10 cellular contexts compared by ENCODE assay signal in genomic region chr14:75205586-75205985, GRCh38. TPM values are rescaled to one million over a fixed set of nuclear protein-coding genes. Genes with fewer than 3 reads are reported as not detected.
DNase-seq lines count a peak whose midpoint lies in the region; ATAC-seq and TF ChIP-seq lines count a peak whose summit lies in the region.
"Had no signal": no experiment of that assay in that cellular context is flagged by ENCODE, and none has a peak within 500 bp of the region (broad histone marks: within the 10 kb centered on the region; RNA-seq: fewer than 3 reads in every experiment).

No MANE protein-coding gene starts in this region.

- H3K9me3 ChIP-seq in BLaER1 treated with 17β-estradiol and CSF1 and Interleukin-3, amounts not matched to agents 10 nM and 100 nM (replicated peaks in 1 of 11): no peaks in the 10 kb centered on the region

- in situ Hi-C loops in KBM-7 (cut with MboI; ENCODE audit: low pct_unique_long_range_greater_than_20kb, low sequenced_read_pairs): no loop called here

- peak overlapping the region in 8 of 11 experiments; percentile 29 to 75 (median 64); a peak in 13 of 22 replicates for H3K27ac ChIP-seq in BLaER1 treated with 17β-estradiol and CSF1 and Interleukin-3, amounts not matched to agents 10 nM and 100 nM
- H3K27ac ChIP-seq in foreskin keratinocyte: no peak overlapping the region
- H3K27ac ChIP-seq: parathyroid adenoma had no signal

- no peaks in the 10 kb centered on the region for H3K9me3 Mint-ChIP-seq in activated CD4-positive, alpha-beta T cell treated with anti-CD3 and anti-CD28 coated beads, Interleukin-2, amount 10 ng/mL, durations not matched to agents 7 days and 5 days

- H3K4me1 Mint-ChIP-seq in activated CD4-positive, alpha-beta T cell treated with anti-CD3 and anti-CD28 coated beads, Interleukin-2, amount 10 ng/mL, durations not matched to agents 7 days and 5 days: peaks cover 25% of the 10 kb centered on the region

- H3K4me2 ChIP-seq in BLaER1 treated with 17β-estradiol and CSF1 and Interleukin-3, amounts not matched to agents 10 nM and 100 nM: peak overlapping the region; percentile 12 to 77 (median 56); a peak in 20 of 22 replicates

- H3K4me3 ChIP-seq in BLaER1 treated with 17β-estradiol and CSF1 and Interleukin-3, amounts not matched to agents 10 nM and 100 nM: no peak overlapping the region; a peak in 1 of 20 replicates

- H3K27ac Mint-ChIP-seq in activated CD4-positive, alpha-beta T cell treated with anti-CD3 and anti-CD28 coated beads, Interleukin-2, amount 10 ng/mL, durations not matched to agents 7 days and 5 days: peak overlapping the region; percentile 71
- H3K27ac Mint-ChIP-seq: activated naive CD8-positive, alpha-beta T cell had no signal

- H3K36me3 Mint-ChIP-seq in activated CD4-positive, alpha-beta T cell treated with anti-CD3 and anti-CD28 coated beads, Interleukin-2, amount 10 ng/mL, durations not matched to agents 7 days and 5 days (ENCODE audit: low read depth): peaks cover 8% of the 10 kb centered on the region
- H3K36me3 Mint-ChIP-seq: activated naive CD8-positive, alpha-beta T cell had no signal

- POLR2A ChIA-PET in activated CD4-positive, alpha-beta T cell treated with anti-CD3 and anti-CD28 coated beads, Interleukin-2, amount 10 ng/mL, durations not matched to agents 7 days and 5 days (lab: Charles Lee): no interaction called here

- no peaks in the 10 kb centered on the region for H4K20me1 ChIP-seq in BLaER1 treated with 17β-estradiol and CSF1 and Interleukin-3, amounts not matched to agents 10 nM and 100 nM

- peak; percentile 65 for ATAC-seq in foreskin keratinocyte

- no peak for TF ChIP-seq CTCF in foreskin keratinocyte (conservative IDR thresholded peaks at IDR 0.05)

- H3K4me1 ChIP-seq in BLaER1 treated with 17β-estradiol and CSF1 and Interleukin-3, amounts not matched to agents 10 nM and 100 nM: peaks cover 8 to 41% (median 27%) of the 10 kb centered on the region in 10 experiments; a peak in 19 of 20 replicates
- H3K4me1 ChIP-seq in foreskin keratinocyte: peaks cover 14% of the 10 kb centered on the region

- peaks cover 5% of the 10 kb centered on the region for H3K27me3 Mint-ChIP-seq in activated CD4-positive, alpha-beta T cell treated with anti-CD3 and anti-CD28 coated beads, Interleukin-2, amount 10 ng/mL, durations not matched to agents 7 days and 5 days
- H3K27me3 Mint-ChIP-seq: activated naive CD8-positive, alpha-beta T cell had no signal

- H3K9ac ChIP-seq in BLaER1 treated with 17β-estradiol and CSF1 and Interleukin-3, amounts not matched to agents 10 nM and 100 nM: peak overlapping the region in 2 of 11 experiments; percentile 28 to 42; a peak in 4 of 22 replicates
- H3K9ac ChIP-seq: parathyroid adenoma had no signal

- DNase-seq in KBM-7: peak; percentile 39
- no peak for DNase-seq in activated CD4-positive, alpha-beta T cell treated with anti-CD3 and anti-CD28 coated beads, Interleukin-2, amount 10 ng/mL, durations not matched to agents 7 days and 5 days
- peak; percentile 49 to 75 for DNase-seq in foreskin keratinocyte
- no peak for DNase-seq in NCI-H1694 (lab: John Stamatoyannopoulos, UW)
- DNase-seq in NCI-H2171 treated with DMSO at 0.1 percent for 48 hours (lab: John Stamatoyannopoulos, UW): no peak
- DNase-seq in activated CD8-positive, alpha-beta memory T cell treated with anti-CD3 and anti-CD28 coated beads, Interleukin-2, amount 50 U/mL, for 4 hours: no peak
- no peak for DNase-seq in KG1 (lab: John Stamatoyannopoulos, UW)

- CTCF ChIA-PET in activated CD4-positive, alpha-beta T cell treated with anti-CD3 and anti-CD28 coated beads, Interleukin-2, amount 10 ng/mL, durations not matched to agents 7 days and 5 days (lab: Charles Lee): interaction anchor here (0.5 to 2.7 kb wide), 4 partner anchors 9 to 97 kb away, joined by 3 to 10 read pairs (median 4); no protein-coding TSS in a partner anchor

- H3K4me3 Mint-ChIP-seq in activated CD4-positive, alpha-beta T cell treated with anti-CD3 and anti-CD28 coated beads, Interleukin-2, amount 10 ng/mL, durations not matched to agents 7 days and 5 days: no peak overlapping the region
- H3K4me3 Mint-ChIP-seq: activated naive CD8-positive, alpha-beta T cell had no signal

- H3K27me3 ChIP-seq in BLaER1 treated with 17β-estradiol and CSF1 and Interleukin-3, amounts not matched to agents 10 nM and 100 nM: no peaks in the 10 kb centered on the region
- H3K27me3 ChIP-seq in foreskin keratinocyte: no peaks in the 10 kb centered on the region

- no peaks in the 10 kb centered on the region for H3K36me3 ChIP-seq in BLaER1 treated with 17β-estradiol and CSF1 and Interleukin-3, amounts not matched to agents 10 nM and 100 nM

RNA-seq across cellular contexts. Expression of gene TMED10, which starts 29.2 kb away (rescaled TPM):
- 100 to 1,000 TPM; 175 to 213 TPM for total RNA-seq in activated CD4-positive, alpha-beta T cell treated with anti-CD3 and anti-CD28 coated beads, Interleukin-2, amount 10 ng/mL, durations not matched to agents 7 days and 5 days
- 334 and 336 TPM in 2 replicates for total RNA-seq in foreskin keratinocyte
- 243 and 254 TPM in 2 replicates for polyA plus RNA-seq in foreskin keratinocyte

Comparison
In these comparisons a context has a peak if more than half of its experiments do, and no peak if none do; other contexts are left out.
1. DNase-seq: peak in KBM-7 (single experiment) and foreskin keratinocyte (2 of 2); none in activated CD4-positive, alpha-beta T cell treated with anti-CD3 and anti-CD28 coated beads, Interleukin-2, amount 10 ng/mL, durations not matched to agents 7 days and 5 days (single experiment), NCI-H1694 (single experiment), NCI-H2171 treated with DMSO at 0.1 percent for 48 hours (single experiment), activated CD8-positive, alpha-beta memory T cell treated with anti-CD3 and anti-CD28 coated beads, Interleukin-2, amount 50 U/mL, for 4 hours (single experiment) and KG1 (single experiment).